Comparison of ENCODE assay signal across 1 cellular context in the genomic region with DNA sequence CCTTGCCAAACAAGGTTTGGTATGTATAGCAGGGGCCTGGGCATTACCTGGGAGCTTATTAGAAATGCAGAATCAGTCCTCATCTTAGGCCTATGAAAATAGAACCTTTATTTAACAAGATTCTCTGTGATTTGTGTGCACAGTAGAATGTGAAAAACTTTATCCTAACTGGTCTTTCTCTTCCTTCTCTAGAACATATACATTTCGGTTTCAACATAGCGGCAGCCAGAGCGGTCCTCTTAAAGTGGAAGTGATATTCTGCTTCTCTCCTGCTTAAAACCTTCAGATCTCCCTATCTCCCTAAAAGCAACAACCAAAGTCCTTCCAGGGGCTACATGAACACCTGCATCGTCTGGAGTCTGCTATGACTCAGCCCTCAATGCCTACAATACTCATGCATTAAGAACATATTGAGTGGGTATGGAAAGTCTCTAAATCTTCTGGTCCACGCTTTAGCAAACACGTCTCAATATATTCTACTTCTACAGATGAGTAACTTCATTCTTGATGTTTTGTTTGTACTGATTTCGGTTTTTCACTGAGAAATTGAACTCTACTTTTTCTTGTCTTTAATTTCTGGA.
A peak's percentile ranks its signal among the peaks of the same experiment; 100 is the strongest.
TF ChIP-seq lines count a peak whose summit lies in the region.

No MANE protein-coding gene starts in this region.

TF ChIP-seq in GM12878, 131 proteins besides CTCF, POLR2A, EP300 and RAD21 (continued from another document and continues in another):
- TF ChIP-seq ZNF274 (IDR thresholded peaks at IDR 0.05; ENCODE audit: insufficient read depth, insufficient read length) (no peak), YBX1 (IDR thresholded peaks at IDR 0.05) (no peak), TCF3 (IDR thresholded peaks at IDR 0.05; ENCODE audit: borderline replicate concordance, insufficient read depth, low read depth, low read length) (peak; percentile 76; the same call in 1 of the 2 replicates), NR2F1 (conservative IDR thresholded peaks at IDR 0.05) (no peak), SIN3A (IDR thresholded peaks at IDR 0.05; ENCODE audit: low read depth, low read length) (no peak), ZSCAN29 (IDR thresholded peaks at IDR 0.05) (no peak), CHD4 (IDR thresholded peaks at IDR 0.05) (no peak), IRF4 (IDR thresholded peaks at IDR 0.05; ENCODE audit: low read depth, low read length) (peak; percentile 41; the same call in 1 of the 2 replicates), ZNF217 (IDR thresholded peaks at IDR 0.05) (0 out of 2 replicates have a peak, but pooled peaks have one; percentile 44), NBN (IDR thresholded peaks at IDR 0.05) (peak; percentile 59; the same call in 1 of the 2 replicates), RUNX3 (IDR thresholded peaks at IDR 0.05; ENCODE audit: low read length) (peak; percentile 56), MTA2 (IDR thresholded peaks at IDR 0.05; ENCODE audit: low read depth) (peak; percentile 61; the same call in 1 of the 2 replicates), FOS (IDR thresholded peaks at IDR 0.05; ENCODE audit: borderline replicate concordance, extremely low read depth, insufficient read length) (no peak), GATAD2B (conservative IDR thresholded peaks at IDR 0.05; ENCODE audit: low read depth) (0 out of 2 replicates have a peak, but pooled peaks have one; percentile 47), CBFB (IDR thresholded peaks at IDR 0.05; ENCODE audit: low read depth) (no peak), KAT2A (conservative IDR thresholded peaks at IDR 0.05; ENCODE audit: control insufficient read depth, low read depth, low read length) (no peak), ZNF207 (IDR thresholded peaks at IDR 0.05; ENCODE audit: borderline replicate concordance) (no peak), HCFC1 (IDR thresholded peaks at IDR 0.05; ENCODE audit: low read length) (no peak), FOXM1 (IDR thresholded peaks at IDR 0.05; ENCODE audit: low read depth, low read length) (peak; percentile 65; the same call in 1 of the 2 replicates), MTA3 (IDR thresholded peaks at IDR 0.05; ENCODE audit: borderline replicate concordance, low read length) (0 out of 2 replicates have a peak, but pooled peaks have one; percentile 47), RFX5 (IDR thresholded peaks at IDR 0.05; ENCODE audit: low read depth, low read length) (no peak), NRF1 (conservative IDR thresholded peaks at IDR 0.05; ENCODE audit: low read depth, low read length) (no peak), HDGF (IDR thresholded peaks at IDR 0.05) (no peak), JUNB (IDR thresholded peaks at IDR 0.05) (peak; percentile 82), BHLHE40 (IDR thresholded peaks at IDR 0.05; ENCODE audit: borderline replicate concordance in 1 of 2, low read depth in 2 of 2, low read length in 1 of 2) (no peak), EZH2 (IDR thresholded peaks at IDR 0.05; ENCODE audit: borderline replicate concordance, control insufficient read depth, low read depth, low read length) (no peak), NR2C2 (IDR thresholded peaks at IDR 0.05; ENCODE audit: borderline replicate concordance, control insufficient read depth, insufficient read length, low read depth) (no peak), SMAD5 (IDR thresholded peaks at IDR 0.05; ENCODE audit: low read depth) (no peak), RELA (IDR thresholded peaks at IDR 0.05; ENCODE audit: borderline replicate concordance, partially characterized antibody) (peak; percentile 35), HDAC2 (IDR thresholded peaks at IDR 0.05) (no peak), SMC3 (IDR thresholded peaks at IDR 0.05; ENCODE audit: borderline replicate concordance, low read length) (no peak), NFYA (IDR thresholded peaks at IDR 0.05; ENCODE audit: borderline replicate concordance, low read depth, low read length) (no peak), NFXL1 (IDR thresholded peaks at IDR 0.05; ENCODE audit: borderline replicate concordance) (no peak), MEF2A (IDR thresholded peaks at IDR 0.05; ENCODE audit: insufficient read depth, low read depth, low read length) (0 out of 2 replicates have a peak, but pooled peaks have one; percentile 25), MYB (IDR thresholded peaks at IDR 0.05; ENCODE audit: borderline replicate concordance, low read depth, low read length) (no peak), ASH2L (IDR thresholded peaks at IDR 0.05; ENCODE audit: borderline replicate concordance, low read depth) (no peak), ZZZ3 (IDR thresholded peaks at IDR 0.05; ENCODE audit: control insufficient read depth, insufficient read length, low read depth) (no peak), SREBF1 (IDR thresholded peaks at IDR 0.05; ENCODE audit: low read length) (no peak), ESRRA (IDR thresholded peaks at IDR 0.05; ENCODE audit: low read length) (no peak), SPI1 (IDR thresholded peaks at IDR 0.05; ENCODE audit: borderline replicate concordance, insufficient read depth, low read depth, low read length) (no peak)
- TF ChIP-seq, protein P1, sequence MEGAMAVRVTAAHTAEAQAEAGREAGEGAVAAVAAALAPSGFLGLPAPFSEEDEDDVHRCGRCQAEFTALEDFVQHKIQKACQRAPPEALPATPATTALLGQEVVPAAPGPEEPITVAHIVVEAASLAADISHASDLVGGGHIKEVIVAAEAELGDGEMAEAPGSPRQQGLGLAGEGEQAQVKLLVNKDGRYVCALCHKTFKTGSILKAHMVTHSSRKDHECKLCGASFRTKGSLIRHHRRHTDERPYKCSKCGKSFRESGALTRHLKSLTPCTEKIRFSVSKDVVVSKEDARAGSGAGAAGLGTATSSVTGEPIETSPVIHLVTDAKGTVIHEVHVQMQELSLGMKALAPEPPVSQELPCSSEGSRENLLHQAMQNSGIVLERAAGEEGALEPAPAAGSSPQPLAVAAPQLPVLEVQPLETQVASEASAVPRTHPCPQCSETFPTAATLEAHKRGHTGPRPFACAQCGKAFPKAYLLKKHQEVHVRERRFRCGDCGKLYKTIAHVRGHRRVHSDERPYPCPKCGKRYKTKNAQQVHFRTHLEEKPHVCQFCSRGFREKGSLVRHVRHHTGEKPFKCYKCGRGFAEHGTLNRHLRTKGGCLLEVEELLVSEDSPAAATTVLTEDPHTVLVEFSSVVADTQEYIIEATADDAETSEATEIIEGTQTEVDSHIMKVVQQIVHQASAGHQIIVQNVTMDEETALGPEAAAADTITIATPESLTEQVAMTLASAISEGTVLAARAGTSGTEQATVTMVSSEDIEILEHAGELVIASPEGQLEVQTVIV (IDR thresholded peaks at IDR 0.05; ENCODE audit: borderline replicate concordance, partially characterized antibody): no peak
- TF ChIP-seq, protein P2, sequence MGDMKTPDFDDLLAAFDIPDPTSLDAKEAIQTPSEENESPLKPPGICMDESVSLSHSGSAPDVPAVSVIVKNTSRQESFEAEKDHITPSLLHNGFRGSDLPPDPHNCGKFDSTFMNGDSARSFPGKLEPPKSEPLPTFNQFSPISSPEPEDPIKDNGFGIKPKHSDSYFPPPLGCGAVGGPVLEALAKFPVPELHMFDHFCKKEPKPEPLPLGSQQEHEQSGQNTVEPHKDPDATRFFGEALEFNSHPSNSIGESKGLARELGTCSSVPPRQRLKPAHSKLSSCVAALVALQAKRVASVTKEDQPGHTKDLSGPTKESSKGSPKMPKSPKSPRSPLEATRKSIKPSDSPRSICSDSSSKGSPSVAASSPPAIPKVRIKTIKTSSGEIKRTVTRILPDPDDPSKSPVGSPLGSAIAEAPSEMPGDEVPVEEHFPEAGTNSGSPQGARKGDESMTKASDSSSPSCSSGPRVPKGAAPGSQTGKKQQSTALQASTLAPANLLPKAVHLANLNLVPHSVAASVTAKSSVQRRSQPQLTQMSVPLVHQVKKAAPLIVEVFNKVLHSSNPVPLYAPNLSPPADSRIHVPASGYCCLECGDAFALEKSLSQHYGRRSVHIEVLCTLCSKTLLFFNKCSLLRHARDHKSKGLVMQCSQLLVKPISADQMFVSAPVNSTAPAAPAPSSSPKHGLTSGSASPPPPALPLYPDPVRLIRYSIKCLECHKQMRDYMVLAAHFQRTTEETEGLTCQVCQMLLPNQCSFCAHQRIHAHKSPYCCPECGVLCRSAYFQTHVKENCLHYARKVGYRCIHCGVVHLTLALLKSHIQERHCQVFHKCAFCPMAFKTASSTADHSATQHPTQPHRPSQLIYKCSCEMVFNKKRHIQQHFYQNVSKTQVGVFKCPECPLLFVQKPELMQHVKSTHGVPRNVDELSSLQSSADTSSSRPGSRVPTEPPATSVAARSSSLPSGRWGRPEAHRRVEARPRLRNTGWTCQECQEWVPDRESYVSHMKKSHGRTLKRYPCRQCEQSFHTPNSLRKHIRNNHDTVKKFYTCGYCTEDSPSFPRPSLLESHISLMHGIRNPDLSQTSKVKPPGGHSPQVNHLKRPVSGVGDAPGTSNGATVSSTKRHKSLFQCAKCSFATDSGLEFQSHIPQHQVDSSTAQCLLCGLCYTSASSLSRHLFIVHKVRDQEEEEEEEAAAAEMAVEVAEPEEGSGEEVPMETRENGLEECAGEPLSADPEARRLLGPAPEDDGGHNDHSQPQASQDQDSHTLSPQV (IDR thresholded peaks at IDR 0.05): no peak
- TF ChIP-seq, protein P3, sequence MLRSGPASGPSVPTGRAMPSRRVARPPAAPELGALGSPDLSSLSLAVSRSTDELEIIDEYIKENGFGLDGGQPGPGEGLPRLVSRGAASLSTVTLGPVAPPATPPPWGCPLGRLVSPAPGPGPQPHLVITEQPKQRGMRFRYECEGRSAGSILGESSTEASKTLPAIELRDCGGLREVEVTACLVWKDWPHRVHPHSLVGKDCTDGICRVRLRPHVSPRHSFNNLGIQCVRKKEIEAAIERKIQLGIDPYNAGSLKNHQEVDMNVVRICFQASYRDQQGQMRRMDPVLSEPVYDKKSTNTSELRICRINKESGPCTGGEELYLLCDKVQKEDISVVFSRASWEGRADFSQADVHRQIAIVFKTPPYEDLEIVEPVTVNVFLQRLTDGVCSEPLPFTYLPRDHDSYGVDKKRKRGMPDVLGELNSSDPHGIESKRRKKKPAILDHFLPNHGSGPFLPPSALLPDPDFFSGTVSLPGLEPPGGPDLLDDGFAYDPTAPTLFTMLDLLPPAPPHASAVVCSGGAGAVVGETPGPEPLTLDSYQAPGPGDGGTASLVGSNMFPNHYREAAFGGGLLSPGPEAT (IDR thresholded peaks at IDR 0.05; ENCODE audit: low read depth): peak; percentile 86
- TF ChIP-seq, protein P4, sequence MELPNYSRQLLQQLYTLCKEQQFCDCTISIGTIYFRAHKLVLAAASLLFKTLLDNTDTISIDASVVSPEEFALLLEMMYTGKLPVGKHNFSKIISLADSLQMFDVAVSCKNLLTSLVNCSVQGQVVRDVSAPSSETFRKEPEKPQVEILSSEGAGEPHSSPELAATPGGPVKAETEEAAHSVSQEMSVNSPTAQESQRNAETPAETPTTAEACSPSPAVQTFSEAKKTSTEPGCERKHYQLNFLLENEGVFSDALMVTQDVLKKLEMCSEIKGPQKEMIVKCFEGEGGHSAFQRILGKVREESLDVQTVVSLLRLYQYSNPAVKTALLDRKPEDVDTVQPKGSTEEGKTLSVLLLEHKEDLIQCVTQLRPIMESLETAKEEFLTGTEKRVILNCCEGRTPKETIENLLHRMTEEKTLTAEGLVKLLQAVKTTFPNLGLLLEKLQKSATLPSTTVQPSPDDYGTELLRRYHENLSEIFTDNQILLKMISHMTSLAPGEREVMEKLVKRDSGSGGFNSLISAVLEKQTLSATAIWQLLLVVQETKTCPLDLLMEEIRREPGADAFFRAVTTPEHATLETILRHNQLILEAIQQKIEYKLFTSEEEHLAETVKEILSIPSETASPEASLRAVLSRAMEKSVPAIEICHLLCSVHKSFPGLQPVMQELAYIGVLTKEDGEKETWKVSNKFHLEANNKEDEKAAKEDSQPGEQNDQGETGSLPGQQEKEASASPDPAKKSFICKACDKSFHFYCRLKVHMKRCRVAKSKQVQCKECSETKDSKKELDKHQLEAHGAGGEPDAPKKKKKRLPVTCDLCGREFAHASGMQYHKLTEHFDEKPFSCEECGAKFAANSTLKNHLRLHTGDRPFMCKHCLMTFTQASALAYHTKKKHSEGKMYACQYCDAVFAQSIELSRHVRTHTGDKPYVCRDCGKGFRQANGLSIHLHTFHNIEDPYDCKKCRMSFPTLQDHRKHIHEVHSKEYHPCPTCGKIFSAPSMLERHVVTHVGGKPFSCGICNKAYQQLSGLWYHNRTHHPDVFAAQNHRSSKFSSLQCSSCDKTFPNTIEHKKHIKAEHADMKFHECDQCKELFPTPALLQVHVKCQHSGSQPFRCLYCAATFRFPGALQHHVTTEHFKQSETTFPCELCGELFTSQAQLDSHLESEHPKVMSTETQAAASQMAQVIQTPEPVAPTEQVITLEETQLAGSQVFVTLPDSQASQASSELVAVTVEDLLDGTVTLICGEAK (IDR thresholded peaks at IDR 0.05; ENCODE audit: borderline replicate concordance): peak; percentile 59; the same call in 1 of the 2 replicates
- TF ChIP-seq, protein P5, sequence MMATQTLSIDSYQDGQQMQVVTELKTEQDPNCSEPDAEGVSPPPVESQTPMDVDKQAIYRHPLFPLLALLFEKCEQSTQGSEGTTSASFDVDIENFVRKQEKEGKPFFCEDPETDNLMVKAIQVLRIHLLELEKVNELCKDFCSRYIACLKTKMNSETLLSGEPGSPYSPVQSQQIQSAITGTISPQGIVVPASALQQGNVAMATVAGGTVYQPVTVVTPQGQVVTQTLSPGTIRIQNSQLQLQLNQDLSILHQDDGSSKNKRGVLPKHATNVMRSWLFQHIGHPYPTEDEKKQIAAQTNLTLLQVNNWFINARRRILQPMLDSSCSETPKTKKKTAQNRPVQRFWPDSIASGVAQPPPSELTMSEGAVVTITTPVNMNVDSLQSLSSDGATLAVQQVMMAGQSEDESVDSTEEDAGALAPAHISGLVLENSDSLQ (IDR thresholded peaks at IDR 0.05): no peak
- TF ChIP-seq, protein P6, sequence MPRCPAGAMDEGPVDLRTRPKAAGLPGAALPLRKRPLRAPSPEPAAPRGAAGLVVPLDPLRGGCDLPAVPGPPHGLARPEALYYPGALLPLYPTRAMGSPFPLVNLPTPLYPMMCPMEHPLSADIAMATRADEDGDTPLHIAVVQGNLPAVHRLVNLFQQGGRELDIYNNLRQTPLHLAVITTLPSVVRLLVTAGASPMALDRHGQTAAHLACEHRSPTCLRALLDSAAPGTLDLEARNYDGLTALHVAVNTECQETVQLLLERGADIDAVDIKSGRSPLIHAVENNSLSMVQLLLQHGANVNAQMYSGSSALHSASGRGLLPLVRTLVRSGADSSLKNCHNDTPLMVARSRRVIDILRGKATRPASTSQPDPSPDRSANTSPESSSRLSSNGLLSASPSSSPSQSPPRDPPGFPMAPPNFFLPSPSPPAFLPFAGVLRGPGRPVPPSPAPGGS (IDR thresholded peaks at IDR 0.05; ENCODE audit: borderline replicate concordance, insufficient read depth, low read depth, low read length, poor library complexity, severe bottlenecking): peak; percentile 22
- TF ChIP-seq, protein P7, sequence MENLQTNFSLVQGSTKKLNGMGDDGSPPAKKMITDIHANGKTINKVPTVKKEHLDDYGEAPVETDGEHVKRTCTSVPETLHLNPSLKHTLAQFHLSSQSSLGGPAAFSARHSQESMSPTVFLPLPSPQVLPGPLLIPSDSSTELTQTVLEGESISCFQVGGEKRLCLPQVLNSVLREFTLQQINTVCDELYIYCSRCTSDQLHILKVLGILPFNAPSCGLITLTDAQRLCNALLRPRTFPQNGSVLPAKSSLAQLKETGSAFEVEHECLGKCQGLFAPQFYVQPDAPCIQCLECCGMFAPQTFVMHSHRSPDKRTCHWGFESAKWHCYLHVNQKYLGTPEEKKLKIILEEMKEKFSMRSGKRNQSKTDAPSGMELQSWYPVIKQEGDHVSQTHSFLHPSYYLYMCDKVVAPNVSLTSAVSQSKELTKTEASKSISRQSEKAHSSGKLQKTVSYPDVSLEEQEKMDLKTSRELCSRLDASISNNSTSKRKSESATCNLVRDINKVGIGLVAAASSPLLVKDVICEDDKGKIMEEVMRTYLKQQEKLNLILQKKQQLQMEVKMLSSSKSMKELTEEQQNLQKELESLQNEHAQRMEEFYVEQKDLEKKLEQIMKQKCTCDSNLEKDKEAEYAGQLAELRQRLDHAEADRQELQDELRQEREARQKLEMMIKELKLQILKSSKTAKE (IDR thresholded peaks at IDR 0.05; ENCODE audit: low read depth, poor library complexity, severe bottlenecking): peak; percentile 29
